8 cellular contexts compared by ENCODE assay signal in the genomic region with DNA sequence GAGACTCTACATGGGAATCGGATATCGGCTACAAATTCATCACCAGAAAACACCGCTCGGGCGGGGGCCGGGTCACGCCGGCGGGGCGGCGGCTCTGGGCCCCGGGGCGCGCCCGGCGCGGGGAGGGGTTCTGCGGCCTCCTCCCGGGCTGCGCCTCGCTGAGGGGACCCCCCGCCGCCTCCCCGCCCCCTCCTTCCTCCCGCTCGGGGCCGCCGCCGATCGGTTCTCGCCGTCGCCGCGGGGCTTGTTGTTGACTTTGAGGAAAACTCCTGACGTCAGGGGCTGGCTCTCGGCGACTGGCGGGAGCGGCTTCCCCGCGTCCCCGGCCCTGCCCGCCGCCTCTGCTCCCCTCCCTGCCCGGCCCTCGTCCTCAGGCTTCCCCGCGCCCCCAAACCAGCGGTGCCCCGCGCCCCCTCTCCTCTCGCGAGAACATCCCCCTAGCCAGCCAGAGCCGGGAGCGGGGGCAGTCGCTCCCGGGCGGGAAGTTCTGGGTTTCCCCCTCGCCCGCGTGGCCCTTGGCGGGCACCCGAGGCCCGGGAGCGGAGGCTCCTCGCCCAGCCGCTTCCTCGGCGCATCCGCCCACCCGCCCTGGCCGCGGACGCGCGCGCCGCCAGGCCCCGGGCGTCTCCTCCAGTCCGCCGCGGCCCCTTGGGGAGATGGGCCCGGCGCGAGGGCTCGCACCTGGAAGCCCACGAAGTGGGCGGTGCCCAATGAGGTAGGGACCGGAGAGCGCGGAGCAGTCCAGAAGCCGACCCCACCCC. TPM values are rescaled to one million over a fixed set of nuclear protein-coding genes. Genes with fewer than 3 reads are reported as not detected.
A peak's percentile ranks its signal among the peaks of the same experiment; 100 is the strongest.
DNase-seq lines count a peak whose midpoint lies in the region; ATAC-seq, FAIRE-seq and TF ChIP-seq lines count a peak whose summit lies in the region.

No MANE protein-coding gene starts in this region.

- H3K4me1 Mint-ChIP-seq in T-helper 2 cell treated with Interferon-gamma antibody and Interleukin-4, amounts not matched to agents 5 μg/mL and 100 μg/mL, for 36 hours (ENCODE audit: low read depth) = peaks cover 19% of the 10 kb centered on the region
- H3K4me1 Mint-ChIP-seq in astrocyte (ENCODE audit: low read depth, unreplicated experiment) = peaks cover 7% of the 10 kb centered on the region

- no peaks in the 10 kb centered on the region for H3K36me3 ChIP-seq in astrocyte (ENCODE audit: insufficient read depth, low read length)
- H3K36me3 ChIP-seq in hepatocyte (replicated peaks; ENCODE audit: insufficient read depth, low read depth) = no peaks in the 10 kb centered on the region
- no peaks in the 10 kb centered on the region for H3K36me3 ChIP-seq in aorta (ENCODE audit: control insufficient read depth in 1 of 2, insufficient read depth in 2 of 2, low read length in 1 of 2)

- peak; percentile 80 for ATAC-seq in aorta (ENCODE audit: low FRiP score)

- H3K9me2 ChIP-seq in hepatocyte (replicated peaks; ENCODE audit: insufficient read depth) = no peaks in the 10 kb centered on the region

- H3K79me2 ChIP-seq in astrocyte (ENCODE audit: insufficient read depth, low read length) (peaks cover 36% of the 10 kb centered on the region), hepatocyte (peaks cover 10% of the 10 kb centered on the region)

- H3K9me3 Mint-ChIP-seq in T-helper 2 cell treated with Interferon-gamma antibody and Interleukin-4, amounts not matched to agents 5 μg/mL and 100 μg/mL, for 36 hours = no peaks in the 10 kb centered on the region
- no peaks in the 10 kb centered on the region for H3K9me3 Mint-ChIP-seq in astrocyte (ENCODE audit: unreplicated experiment)

- TF ChIP-seq CTCF in GM12875 (IDR thresholded peaks at IDR 0.05; ENCODE audit: borderline replicate concordance, insufficient read depth, low read depth, low read length) = no peak
- TF ChIP-seq CTCF in HFF-Myc (IDR thresholded peaks at IDR 0.05; ENCODE audit: low read depth, low read length, missing control alignments) = no peak
- TF ChIP-seq CTCF in astrocyte (IDR thresholded peaks at IDR 0.05; ENCODE audit: insufficient read depth, low read depth, low read length) = no peak
- TF ChIP-seq CTCF in hepatocyte (IDR thresholded peaks at IDR 0.05; ENCODE audit: poor library complexity) = no peak

- H3K4me3 ChIP-seq in GM12875 (ENCODE audit: low read depth, low read length) = peak overlapping the region; percentile 82
- peak overlapping the region; percentile 63 for H3K4me3 ChIP-seq in HFF-Myc (replicated peaks; ENCODE audit: low read depth, low read length)
- H3K4me3 ChIP-seq in astrocyte (ENCODE audit: insufficient read depth, low read depth, low read length) = peak overlapping the region; percentile 82
- peak overlapping the region; percentile 95 for H3K4me3 ChIP-seq in hepatocyte
- H3K4me3 ChIP-seq in aorta (ENCODE audit: low read length in 2 of 2) = peak overlapping the region; percentile 93 to 100

- no peaks in the 10 kb centered on the region for H3K27me3 ChIP-seq in astrocyte (ENCODE audit: insufficient read depth, low read length)
- peaks cover 39% of the 10 kb centered on the region for H3K27me3 ChIP-seq in hepatocyte
- no peaks in the 10 kb centered on the region for H3K27me3 ChIP-seq in aorta (ENCODE audit: control insufficient read depth in 1 of 2, insufficient read depth in 2 of 2, low read length in 1 of 2)

- WGBS in hepatocyte (ENCODE audit: low lambda C conversion rate, missing lambda C conversion rate) = 2% methylated on average over 38 of the region's 94 CpGs
- WGBS in aorta, 2 donors = 1% methylated on average over 35 to 94 of the region's 94 CpGs

- H3K9me3 ChIP-seq in astrocyte (ENCODE audit: insufficient read depth, low read depth, low read length) = no peaks in the 10 kb centered on the region
- no peaks in the 10 kb centered on the region for H3K9me3 ChIP-seq in hepatocyte (ENCODE audit: low read depth)
- no peaks in the 10 kb centered on the region for H3K9me3 ChIP-seq in aorta (ENCODE audit: control insufficient read depth, low read length)

- H3K4me3 Mint-ChIP-seq in T-helper 2 cell treated with Interferon-gamma antibody and Interleukin-4, amounts not matched to agents 5 μg/mL and 100 μg/mL, for 36 hours = peak overlapping the region; percentile 88
- H3K4me3 Mint-ChIP-seq in astrocyte (ENCODE audit: unreplicated experiment) = peak overlapping the region; percentile 96

- peaks cover 8% of the 10 kb centered on the region for H3K4me1 ChIP-seq in astrocyte (ENCODE audit: insufficient read depth, low read length)
- H3K4me1 ChIP-seq in hepatocyte (ENCODE audit: insufficient read depth) = peaks cover 6% of the 10 kb centered on the region
- no peaks in the 10 kb centered on the region for H3K4me1 ChIP-seq in aorta (ENCODE audit: control insufficient read depth in 1 of 2, insufficient read depth in 2 of 2, low read length in 2 of 2)

- H3K36me3 Mint-ChIP-seq in T-helper 2 cell treated with Interferon-gamma antibody and Interleukin-4, amounts not matched to agents 5 μg/mL and 100 μg/mL, for 36 hours (ENCODE audit: low read depth) = peaks cover 1% of the 10 kb centered on the region
- H3K36me3 Mint-ChIP-seq in astrocyte (ENCODE audit: low read depth, unreplicated experiment) = no peaks in the 10 kb centered on the region

- H3K27me3 Mint-ChIP-seq in T-helper 2 cell treated with Interferon-gamma antibody and Interleukin-4, amounts not matched to agents 5 μg/mL and 100 μg/mL, for 36 hours (ENCODE audit: low read depth) = peaks cover 45% of the 10 kb centered on the region
- no peaks in the 10 kb centered on the region for H3K27me3 Mint-ChIP-seq in astrocyte (ENCODE audit: low read depth, unreplicated experiment)

- H3K27ac ChIP-seq in astrocyte (ENCODE audit: low read depth, low read length) (peak overlapping the region; percentile 83), hepatocyte (peak overlapping the region; percentile 90), aorta (ENCODE audit: low read depth in 1 of 2, low read length in 2 of 2) (peak overlapping the region; percentile 49 to 95)

- peak overlapping the region; percentile 86 for H3K9ac ChIP-seq in astrocyte (ENCODE audit: low read length)

- DNase-seq in HFF-Myc (ENCODE audit: extremely low read depth, low read depth) (no peak), NCI-H1092 (lab: John Stamatoyannopoulos, UW) (peak; percentile 88), astrocyte (ENCODE audit: low read depth) (peak; percentile 60), hepatocyte (ENCODE audit: low spot score) (peak; percentile 80), retina (peak; percentile 81), aorta (peak; percentile 90 to 92)
- DNase-seq in T-helper 2 cell treated with Interferon-gamma antibody and Interleukin-4, amounts not matched to agents 5 μg/mL and 100 μg/mL, for 36 hours (ENCODE audit: low spot score) = peak; percentile 85

- peak overlapping the region; percentile 80 for H2AFZ ChIP-seq in astrocyte (ENCODE audit: low read depth, low read length)
- H2AFZ ChIP-seq in hepatocyte = peak overlapping the region; percentile 92

- H3K4me2 ChIP-seq in astrocyte (ENCODE audit: low read length) (peak overlapping the region; percentile 95), hepatocyte (peak overlapping the region; percentile 95)

- FAIRE-seq in astrocyte (lab: Jason Lieb, UNC) = no peak

- intact Hi-C loops in aorta (cut with DNase I) = loop anchor here in 1 of 2 donors (5.0 kb wide), 1 partner anchor 197 kb away; no protein-coding TSS in a partner anchor

- H4K20me1 ChIP-seq in astrocyte (ENCODE audit: insufficient read depth, low read length) (peaks cover 25% of the 10 kb centered on the region), hepatocyte (ENCODE audit: insufficient read depth, poor library complexity, severe bottlenecking) (peaks cover 5% of the 10 kb centered on the region)

- H3K27ac Mint-ChIP-seq in T-helper 2 cell treated with Interferon-gamma antibody and Interleukin-4, amounts not matched to agents 5 μg/mL and 100 μg/mL, for 36 hours = peak overlapping the region; percentile 83
- H3K27ac Mint-ChIP-seq in astrocyte (ENCODE audit: unreplicated experiment) = no peak overlapping the region

RNA-seq across cellular contexts. Expression of a gene that starts 0.5 kb away (rescaled TPM):
- total RNA-seq in astrocyte (62.2 and 64.5 TPM in 2 replicates), hepatocyte (13.0 and 16.9 TPM in 2 replicates), aorta (100 to 1,000 TPM; 165 to 177 TPM)
- polyA plus RNA-seq in hepatocyte (2.7 and 3.5 TPM in 2 replicates), aorta (10 to 100 TPM; 18.6 to 41.9 TPM)
